1 cellular context compared by ENCODE assay signal in genomic region chr19:6248856-6249255, GRCh38.
TF ChIP-seq lines count a peak whose summit lies in the region.

No MANE protein-coding gene starts in this region.

TF ChIP-seq in SK-N-SH, 30 proteins besides CTCF, POLR2A, EP300 and RAD21 (continued from another document):
- TF ChIP-seq REST (IDR thresholded peaks at IDR 0.05; ENCODE audit: low read depth, low read length): no peak
- no peak for TF ChIP-seq MXI1 (IDR thresholded peaks at IDR 0.05; ENCODE audit: low read depth, low read length)
TF ChIP-seq in SK-N-SH: peak in this region for 0.
